In genomic region chr10:76882245-76882644, GRCh38 we compare ENCODE assay signal across 10 cellular contexts.
DNase-seq lines count a peak whose midpoint lies in the region; ATAC-seq lines count a peak whose summit lies in the region.
"Had no signal": no experiment of that assay in that cellular context is flagged by ENCODE, and none has a peak within 500 bp of the region (broad histone marks: within the 10 kb centered on the region; RNA-seq: fewer than 3 reads in every experiment).

No MANE protein-coding gene starts in this region.

- ATAC-seq in GM18868 (IDR thresholded peaks at IDR 0.05; ENCODE audit: unreplicated experiment) (peak; percentile 71), GM21717 (IDR thresholded peaks at IDR 0.05; ENCODE audit: unreplicated experiment) (peak; percentile 66)
- ATAC-seq: foreskin keratinocyte had no signal

- H3K4me3 Mint-ChIP-seq in activated CD4-positive, alpha-beta memory T cell treated with anti-CD3 and anti-CD28 coated beads for 36 hours = no peak overlapping the region

- H3K9me3 Mint-ChIP-seq in activated CD4-positive, alpha-beta memory T cell treated with anti-CD3 and anti-CD28 coated beads for 36 hours = no peaks in the 10 kb centered on the region

- H3K4me1 Mint-ChIP-seq in activated CD4-positive, alpha-beta memory T cell treated with anti-CD3 and anti-CD28 coated beads for 36 hours (ENCODE audit: low read depth) = no peaks in the 10 kb centered on the region

- POLR2A ChIA-PET in activated CD4-positive, alpha-beta memory T cell treated with anti-CD3 and anti-CD28 coated beads for 36 hours (lab: Charles Lee) = no interaction called here

- DNase-seq in KG1 (lab: John Stamatoyannopoulos, UW) (peak; percentile 66), myocyte (ENCODE audit: low read depth) (peak; percentile 9), DMS53 (lab: John Stamatoyannopoulos, UW) (no peak), NCI-H2029 treated with DMSO at 0.1 percent for 48 hours (lab: John Stamatoyannopoulos, UW) (no peak), cerebellar cortex (ENCODE audit: low spot score) (no peak)
- no peak for DNase-seq in activated CD4-positive, alpha-beta memory T cell treated with anti-CD3 and anti-CD28 coated beads for 36 hours
- DNase-seq: foreskin keratinocyte; stimulated activated CD4-positive, alpha-beta T cell treated with anti-CD3 and anti-CD28 coated beads, Interleukin-2, amount 100 ng/mL, for 48 hours had no signal

- no peaks in the 10 kb centered on the region for H3K27me3 Mint-ChIP-seq in activated CD4-positive, alpha-beta memory T cell treated with anti-CD3 and anti-CD28 coated beads for 36 hours

- H3K36me3 Mint-ChIP-seq in activated CD4-positive, alpha-beta memory T cell treated with anti-CD3 and anti-CD28 coated beads for 36 hours = no peaks in the 10 kb centered on the region

- CTCF ChIA-PET in activated CD4-positive, alpha-beta memory T cell treated with anti-CD3 and anti-CD28 coated beads for 36 hours (lab: Charles Lee) = no interaction called here

- no peak overlapping the region for H3K27ac Mint-ChIP-seq in activated CD4-positive, alpha-beta memory T cell treated with anti-CD3 and anti-CD28 coated beads for 36 hours

- intact Hi-C loops in activated CD4-positive, alpha-beta memory T cell treated with anti-CD3 and anti-CD28 coated beads for 36 hours (cut with micrococcal nuclease) = no loop called here

Comparison
In these comparisons a context has a peak if more than half of its experiments do, and no peak if none do; other contexts are left out.
1. DNase-seq: peak in KG1 (single experiment) and myocyte (single experiment); none in DMS53 (single experiment), activated CD4-positive, alpha-beta memory T cell treated with anti-CD3 and anti-CD28 coated beads for 36 hours (single experiment), NCI-H2029 treated with DMSO at 0.1 percent for 48 hours (single experiment) and cerebellar cortex (single experiment).